In genomic region chr5:76175051-76175666, GRCh38 we compare ENCODE assay signal across 8 cellular contexts.
DNase-seq lines count a peak whose midpoint lies in the region; ATAC-seq, FAIRE-seq and TF ChIP-seq lines count a peak whose summit lies in the region.

No MANE protein-coding gene starts in this region.

- H3K79me2 ChIP-seq in Loucy (ENCODE audit: insufficient read depth, low read length) (no peaks in the 10 kb centered on the region), GM12878 (ENCODE audit: control insufficient read depth, insufficient read depth, low read length) (no peaks in the 10 kb centered on the region)

- in situ Hi-C loops in GM12878 (cut with MboI), result loop anchor here (10.0 kb wide), 1 partner anchor 440 kb away; no protein-coding TSS in a partner anchor

- H3K36me3 ChIP-seq in Loucy (ENCODE audit: insufficient read depth, low read length), result no peaks in the 10 kb centered on the region
- no peaks in the 10 kb centered on the region for H3K36me3 ChIP-seq in GM12878 (ENCODE audit: control insufficient read depth in 2 of 2, insufficient read depth in 2 of 2, low read length in 1 of 2)

- CTCF ChIA-PET in GM12878 (lab: Yijun Ruan, JAX), result interaction anchor here (0.5 to 2.8 kb wide), 61 partner anchors 9 to 1187 kb away, joined by 3 to 43 read pairs (median 4); partner anchors contain the start of gene ANKRD31

- ATAC-seq in GM21390 (IDR thresholded peaks at IDR 0.05; ENCODE audit: unreplicated experiment) (peak; percentile 60), GM12878 (peak; percentile 82), GM19023 (IDR thresholded peaks at IDR 0.05; ENCODE audit: unreplicated experiment) (no peak)

- intact Hi-C loops in GM12878 (cut with micrococcal nuclease; ENCODE audit: unreplicated experiment), result loop anchor here (1.0 to 10.0 kb wide), 7 partner anchors 78 to 940 kb away; partner anchors contain the start of gene ANKRD31

- TF ChIP-seq EP300 in GM12878 (IDR thresholded peaks at IDR 0.05; ENCODE audit: borderline replicate concordance in 1 of 2, control insufficient read depth in 1 of 2, low read depth in 2 of 2, low read length in 2 of 2), result no peak

- H3K4me2 ChIP-seq in Loucy (ENCODE audit: low read depth, low read length, poor library complexity, severe bottlenecking), result peak overlapping the region; percentile 51
- peak overlapping the region; percentile 56 for H3K4me2 ChIP-seq in GM12878 (ENCODE audit: control insufficient read depth, insufficient read depth)

- no peaks in the 10 kb centered on the region for H3F3A ChIP-seq in Loucy (ENCODE audit: low read depth)

- peak; percentile 94 for TF ChIP-seq RAD21 in GM12878 (IDR thresholded peaks at IDR 0.05; ENCODE audit: insufficient read depth, low read depth, low read length)

- SMC1A ChIA-PET in GM12878 (lab: Charles Lee; ENCODE audit: uncharacterized antibody, unreplicated experiment), result interaction anchor here (0.7 to 2.8 kb wide), 28 partner anchors 9 to 939 kb away, joined by 3 to 30 read pairs (median 4); partner anchors contain the start of genes ANKRD31 and POC5

- POLR2A ChIA-PET in GM12878 (lab: Charles Lee), result no interaction called here

- H3K9ac ChIP-seq in Loucy (ENCODE audit: low read depth, low read length, poor library complexity, severe bottlenecking) (no peak overlapping the region), GM12878 (ENCODE audit: control insufficient read depth, insufficient read depth, low read length) (0 out of 2 replicates have a peak overlapping the region, but pooled peaks have one; percentile 10)

- DNase-seq in D721Med (ENCODE audit: insufficient read length, low spot score) (peak; percentile 52), T-helper 2 cell (peak in 4 of 5 experiments; percentile 18 to 77 (median 24)), GM12878 (ENCODE audit: low read depth, low spot score) (peak; percentile 32), kidney glomerular epithelial cell (lab: John Stamatoyannopoulos, UW) (peak; percentile 40)
- DNase-seq in stimulated activated CD8-positive, alpha-beta memory T cell treated with anti-CD3 and anti-CD28 coated beads, Interleukin-15, amount 100 ng/mL, for 1 hour (ENCODE audit: low read depth), result peak; percentile 20

- H4K20me1 ChIP-seq in Loucy (ENCODE audit: insufficient read depth, low read length, poor library complexity, severe bottlenecking) (no peaks in the 10 kb centered on the region), GM12878 (ENCODE audit: control insufficient read depth, insufficient read depth) (no peaks in the 10 kb centered on the region)

- peak overlapping the region; percentile 52 for H3K4me3 ChIP-seq in Loucy (ENCODE audit: low read length, poor library complexity, severe bottlenecking)
- H3K4me3 ChIP-seq in GM12878, result peak overlapping the region; percentile 45; the same call in 1 of the 2 replicates

- WGBS in GM12878 (ENCODE audit: insufficient coverage, insufficient replicate concordance, low lambda C conversion rate, missing lambda C conversion rate), result 0% methylated on average over 6 of the region's 6 CpGs

- TF ChIP-seq CTCF in D721Med (IDR thresholded peaks at IDR 0.05; ENCODE audit: insufficient read depth, missing control alignments), result peak; percentile 82
- peak; percentile 97 for TF ChIP-seq CTCF in Loucy (conservative IDR thresholded peaks at IDR 0.05; ENCODE audit: low read length)
- TF ChIP-seq CTCF in GM12878 (IDR thresholded peaks at IDR 0.05 in 2 of 3, conservative IDR thresholded peaks at IDR 0.05 in 1 of 3; ENCODE audit: control insufficient read depth in 2 of 3, extremely low read depth in 1 of 3, insufficient read depth in 1 of 3, low read depth in 3 of 3, low read length in 3 of 3), result peak; percentile 83 to 89 (median 84)

- no peaks in the 10 kb centered on the region for H3K9me2 ChIP-seq in Loucy (replicated peaks; ENCODE audit: low read depth, low read length)

- FAIRE-seq in D721Med (lab: Jason Lieb, UNC) (no peak), GM12878 (lab: Jason Lieb, UNC) (no peak)

- RAD21 ChIA-PET in GM12878 (lab: Charles Lee; ENCODE audit: unreplicated experiment), result interaction anchor here (0.6 to 2.6 kb wide), 19 partner anchors 8 to 938 kb away, joined by 3 to 22 read pairs (median 6); partner anchors contain the start of gene ANKRD31

- BruUV-seq in GM12878 (replicated peaks; lab: Mats Ljungman, UMichigan), result no TSS peak

- H2AFZ ChIP-seq in Loucy (ENCODE audit: low read length) (peak overlapping the region; percentile 58), GM12878 (ENCODE audit: control insufficient read depth, low read depth, low read length) (peak overlapping the region; percentile 36; the same call in 1 of the 2 replicates)

- H3K27me3 ChIP-seq in Loucy (ENCODE audit: insufficient read depth, low read length, poor library complexity, severe bottlenecking) (no peaks in the 10 kb centered on the region), GM12878 (replicated peaks in 1 of 2; ENCODE audit: control insufficient read depth in 2 of 2, insufficient read depth in 2 of 2, low read length in 1 of 2) (no peaks in the 10 kb centered on the region)

- H3K4me1 ChIP-seq in Loucy (ENCODE audit: insufficient read depth, low read length, poor library complexity, severe bottlenecking) (peaks cover 8% of the 10 kb centered on the region), GM12878 (ENCODE audit: control insufficient read depth, insufficient read depth, low read length) (peaks cover 25% of the 10 kb centered on the region)

- H3K9me3 ChIP-seq in Loucy (ENCODE audit: insufficient read depth, low read depth, low read length), result no peaks in the 10 kb centered on the region
- peaks cover 2% of the 10 kb centered on the region; the same call in 1 of the 3 replicates for H3K9me3 ChIP-seq in GM12878 (replicated peaks; ENCODE audit: control insufficient read depth, insufficient read depth, low read length)

- no peak for TF ChIP-seq POLR2A in GM12878 (IDR thresholded peaks at IDR 0.05; ENCODE audit: low read depth, low read length)

- H3K27ac ChIP-seq in GM12878 (ENCODE audit: control insufficient read depth, insufficient read depth), result peak overlapping the region; percentile 57

TF ChIP-seq in GM12878, 131 proteins besides CTCF, POLR2A, EP300 and RAD21:
- no peak for TF ChIP-seq HDGF (IDR thresholded peaks at IDR 0.05)
- TF ChIP-seq SMC3 (IDR thresholded peaks at IDR 0.05; ENCODE audit: borderline replicate concordance, low read length), result peak; percentile 84
- peak; percentile 70; the same call in 1 of the 2 replicates for TF ChIP-seq YY1 (IDR thresholded peaks at IDR 0.05; ENCODE audit: low read depth, low read length)
- no peak for TF ChIP-seq ZNF217 (IDR thresholded peaks at IDR 0.05)
- no peak for TF ChIP-seq SREBF1 (IDR thresholded peaks at IDR 0.05; ENCODE audit: low read length)
- TF ChIP-seq IKZF2 (IDR thresholded peaks at IDR 0.05), result no peak
- TF ChIP-seq RUNX3 (IDR thresholded peaks at IDR 0.05; ENCODE audit: low read length), result no peak
- no peak for TF ChIP-seq RB1 (IDR thresholded peaks at IDR 0.05; ENCODE audit: borderline replicate concordance)
- TF ChIP-seq BHLHE40 (IDR thresholded peaks at IDR 0.05; ENCODE audit: borderline replicate concordance in 1 of 2, low read depth in 2 of 2, low read length in 1 of 2), result 0 out of 4 replicates have a peak, but pooled peaks of 1 of the 2 experiments have one; percentile 10
